Comparison of ENCODE assay signal across 1 cellular context in the genomic region with DNA sequence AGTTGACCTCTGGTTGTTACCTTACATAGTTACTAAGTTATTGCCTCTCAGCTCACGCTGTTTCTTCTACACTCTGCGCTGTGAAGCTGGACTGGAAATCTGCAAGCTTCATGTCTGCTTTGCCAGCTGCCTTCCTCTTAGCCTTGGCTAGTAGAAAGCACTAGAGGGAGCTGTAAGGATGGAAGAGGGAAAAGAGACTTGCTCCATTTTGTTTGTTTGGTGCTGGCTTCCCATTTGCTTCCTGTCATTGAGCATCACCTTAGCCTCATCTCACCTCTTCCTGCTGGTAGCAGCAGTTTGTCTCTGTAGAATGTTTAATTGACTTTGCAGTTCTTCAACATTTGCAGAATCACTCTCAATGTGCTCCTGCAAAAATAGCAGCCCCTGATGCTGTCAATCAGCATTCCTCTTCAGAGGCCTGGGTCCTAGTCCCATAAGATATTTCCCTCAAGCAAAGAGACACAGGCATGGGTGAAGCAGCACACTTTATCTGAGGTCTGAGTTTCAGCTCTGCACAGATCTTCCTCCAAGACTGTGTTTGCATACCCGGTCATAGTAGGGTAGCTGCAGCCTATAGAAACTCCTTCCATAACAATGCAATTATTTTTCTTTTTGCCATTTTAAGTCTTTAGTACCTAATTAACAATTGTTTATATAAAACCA.
TF ChIP-seq lines count a peak whose summit lies in the region.

No MANE protein-coding gene starts in this region.

TF ChIP-seq in GM12878, 131 proteins besides CTCF, POLR2A, EP300 and RAD21 (continued from another document):
- TF ChIP-seq, protein P1, sequence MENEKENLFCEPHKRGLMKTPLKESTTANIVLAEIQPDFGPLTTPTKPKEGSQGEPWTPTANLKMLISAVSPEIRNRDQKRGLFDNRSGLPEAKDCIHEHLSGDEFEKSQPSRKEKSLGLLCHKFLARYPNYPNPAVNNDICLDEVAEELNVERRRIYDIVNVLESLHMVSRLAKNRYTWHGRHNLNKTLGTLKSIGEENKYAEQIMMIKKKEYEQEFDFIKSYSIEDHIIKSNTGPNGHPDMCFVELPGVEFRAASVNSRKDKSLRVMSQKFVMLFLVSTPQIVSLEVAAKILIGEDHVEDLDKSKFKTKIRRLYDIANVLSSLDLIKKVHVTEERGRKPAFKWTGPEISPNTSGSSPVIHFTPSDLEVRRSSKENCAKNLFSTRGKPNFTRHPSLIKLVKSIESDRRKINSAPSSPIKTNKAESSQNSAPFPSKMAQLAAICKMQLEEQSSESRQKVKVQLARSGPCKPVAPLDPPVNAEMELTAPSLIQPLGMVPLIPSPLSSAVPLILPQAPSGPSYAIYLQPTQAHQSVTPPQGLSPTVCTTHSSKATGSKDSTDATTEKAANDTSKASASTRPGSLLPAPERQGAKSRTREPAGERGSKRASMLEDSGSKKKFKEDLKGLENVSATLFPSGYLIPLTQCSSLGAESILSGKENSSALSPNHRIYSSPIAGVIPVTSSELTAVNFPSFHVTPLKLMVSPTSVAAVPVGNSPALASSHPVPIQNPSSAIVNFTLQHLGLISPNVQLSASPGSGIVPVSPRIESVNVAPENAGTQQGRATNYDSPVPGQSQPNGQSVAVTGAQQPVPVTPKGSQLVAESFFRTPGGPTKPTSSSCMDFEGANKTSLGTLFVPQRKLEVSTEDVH (IDR thresholded peaks at IDR 0.05; ENCODE audit: low read depth, partially characterized antibody) = no peak
- TF ChIP-seq MXI1 (IDR thresholded peaks at IDR 0.05; ENCODE audit: low read depth, low read length) = no peak
- no peak for TF ChIP-seq TCF3 (IDR thresholded peaks at IDR 0.05; ENCODE audit: borderline replicate concordance, insufficient read depth, low read depth, low read length)
- TF ChIP-seq, protein P2, sequence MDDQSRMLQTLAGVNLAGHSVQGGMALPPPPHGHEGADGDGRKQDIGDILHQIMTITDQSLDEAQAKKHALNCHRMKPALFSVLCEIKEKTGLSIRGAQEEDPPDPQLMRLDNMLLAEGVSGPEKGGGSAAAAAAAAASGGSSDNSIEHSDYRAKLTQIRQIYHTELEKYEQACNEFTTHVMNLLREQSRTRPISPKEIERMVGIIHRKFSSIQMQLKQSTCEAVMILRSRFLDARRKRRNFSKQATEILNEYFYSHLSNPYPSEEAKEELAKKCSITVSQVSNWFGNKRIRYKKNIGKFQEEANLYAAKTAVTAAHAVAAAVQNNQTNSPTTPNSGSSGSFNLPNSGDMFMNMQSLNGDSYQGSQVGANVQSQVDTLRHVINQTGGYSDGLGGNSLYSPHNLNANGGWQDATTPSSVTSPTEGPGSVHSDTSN (IDR thresholded peaks at IDR 0.05; ENCODE audit: insufficient replicate concordance, low read depth, low read length) = no peak
- TF ChIP-seq, protein P3, sequence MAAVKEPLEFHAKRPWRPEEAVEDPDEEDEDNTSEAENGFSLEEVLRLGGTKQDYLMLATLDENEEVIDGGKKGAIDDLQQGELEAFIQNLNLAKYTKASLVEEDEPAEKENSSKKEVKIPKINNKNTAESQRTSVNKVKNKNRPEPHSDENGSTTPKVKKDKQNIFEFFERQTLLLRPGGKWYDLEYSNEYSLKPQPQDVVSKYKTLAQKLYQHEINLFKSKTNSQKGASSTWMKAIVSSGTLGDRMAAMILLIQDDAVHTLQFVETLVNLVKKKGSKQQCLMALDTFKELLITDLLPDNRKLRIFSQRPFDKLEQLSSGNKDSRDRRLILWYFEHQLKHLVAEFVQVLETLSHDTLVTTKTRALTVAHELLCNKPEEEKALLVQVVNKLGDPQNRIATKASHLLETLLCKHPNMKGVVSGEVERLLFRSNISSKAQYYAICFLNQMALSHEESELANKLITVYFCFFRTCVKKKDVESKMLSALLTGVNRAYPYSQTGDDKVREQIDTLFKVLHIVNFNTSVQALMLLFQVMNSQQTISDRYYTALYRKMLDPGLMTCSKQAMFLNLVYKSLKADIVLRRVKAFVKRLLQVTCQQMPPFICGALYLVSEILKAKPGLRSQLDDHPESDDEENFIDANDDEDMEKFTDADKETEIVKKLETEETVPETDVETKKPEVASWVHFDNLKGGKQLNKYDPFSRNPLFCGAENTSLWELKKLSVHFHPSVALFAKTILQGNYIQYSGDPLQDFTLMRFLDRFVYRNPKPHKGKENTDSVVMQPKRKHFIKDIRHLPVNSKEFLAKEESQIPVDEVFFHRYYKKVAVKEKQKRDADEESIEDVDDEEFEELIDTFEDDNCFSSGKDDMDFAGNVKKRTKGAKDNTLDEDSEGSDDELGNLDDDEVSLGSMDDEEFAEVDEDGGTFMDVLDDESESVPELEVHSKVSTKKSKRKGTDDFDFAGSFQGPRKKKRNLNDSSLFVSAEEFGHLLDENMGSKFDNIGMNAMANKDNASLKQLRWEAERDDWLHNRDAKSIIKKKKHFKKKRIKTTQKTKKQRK (IDR thresholded peaks at IDR 0.05; ENCODE audit: low read depth, low read length) = no peak
- TF ChIP-seq CBFB (IDR thresholded peaks at IDR 0.05; ENCODE audit: low read depth) = no peak
- no peak for TF ChIP-seq RCOR1 (conservative IDR thresholded peaks at IDR 0.05; ENCODE audit: low read depth, low read length)
- no peak for TF ChIP-seq NR2F1 (conservative IDR thresholded peaks at IDR 0.05)
- no peak for TF ChIP-seq RBBP5 (conservative IDR thresholded peaks at IDR 0.05)
